ENCODE assay signal across 8 cellular contexts in genomic region chr18:74597662-74598349, GRCh38. TPM values are rescaled to one million over a fixed set of nuclear protein-coding genes. Genes with fewer than 3 reads are reported as not detected.
DNase-seq lines count a peak whose midpoint lies in the region; ATAC-seq, FAIRE-seq and TF ChIP-seq lines count a peak whose summit lies in the region.

A gene with protein sequence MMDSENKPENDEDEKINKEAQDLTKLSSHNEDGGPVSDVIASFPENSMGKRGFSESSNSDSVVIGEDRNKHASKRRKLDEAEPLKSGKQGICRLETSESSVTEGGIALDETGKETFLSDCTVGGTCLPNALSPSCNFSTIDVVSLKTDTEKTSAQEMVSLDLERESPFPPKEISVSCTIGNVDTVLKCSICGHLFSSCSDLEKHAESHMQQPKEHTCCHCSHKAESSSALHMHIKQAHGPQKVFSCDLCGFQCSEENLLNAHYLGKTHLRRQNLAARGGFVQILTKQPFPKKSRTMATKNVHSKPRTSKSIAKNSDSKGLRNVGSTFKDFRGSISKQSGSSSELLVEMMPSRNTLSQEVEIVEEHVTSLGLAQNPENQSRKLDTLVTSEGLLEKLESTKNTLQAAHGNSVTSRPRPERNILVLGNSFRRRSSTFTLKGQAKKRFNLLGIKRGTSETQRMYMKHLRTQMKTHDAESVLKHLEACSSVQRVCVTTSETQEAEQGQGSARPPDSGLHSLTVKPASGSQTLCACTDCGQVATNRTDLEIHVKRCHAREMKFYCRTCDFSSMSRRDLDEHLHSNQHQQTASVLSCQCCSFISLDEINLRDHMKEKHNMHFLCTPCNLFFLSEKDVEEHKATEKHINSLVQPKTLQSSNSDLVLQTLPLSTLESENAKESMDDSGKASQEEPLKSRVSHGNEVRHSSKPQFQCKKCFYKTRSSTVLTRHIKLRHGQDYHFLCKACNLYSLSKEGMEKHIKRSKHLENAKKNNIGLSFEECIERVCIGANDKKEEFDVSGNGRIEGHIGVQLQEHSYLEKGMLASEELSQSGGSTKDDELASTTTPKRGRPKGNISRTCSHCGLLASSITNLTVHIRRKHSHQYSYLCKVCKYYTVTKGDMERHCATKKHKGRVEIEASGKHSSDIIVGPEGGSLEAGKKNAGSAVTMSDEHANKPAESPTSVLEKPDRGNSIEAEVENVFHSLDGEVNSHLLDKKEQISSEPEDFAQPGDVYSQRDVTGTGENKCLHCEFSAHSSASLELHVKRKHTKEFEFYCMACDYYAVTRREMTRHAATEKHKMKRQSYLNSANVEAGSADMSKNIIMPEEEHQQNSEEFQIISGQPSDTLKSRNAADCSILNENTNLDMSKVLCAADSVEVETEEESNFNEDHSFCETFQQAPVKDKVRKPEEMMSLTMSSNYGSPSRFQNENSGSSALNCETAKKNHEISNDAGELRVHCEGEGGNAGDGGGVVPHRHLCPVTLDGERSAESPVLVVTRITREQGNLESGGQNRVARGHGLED (N-terminal part only) (plus strand): TSS chr18:74597870. CDS start chr18:74631020, 33,150 bp downstream.

- H3K9me3 ChIP-seq in HepG2 (ENCODE audit: low read length) = no peaks in the 10 kb centered on the region

- peaks cover 45% of the 10 kb centered on the region for H3K4me1 Mint-ChIP-seq in dendritic cell treated with granulocyte-macrophage colony-stimulating factor and Interleukin-4, amounts not matched to agents 40 ng/mL and 50 ng/mL, for 4 days (ENCODE audit: low read depth)

- peak within 1 kb of the TSS; percentile 89 for H3K9ac ChIP-seq in HepG2 (ENCODE audit: insufficient read depth, low read depth, low read length)

- H3K27ac ChIP-seq in C4-2B (peak within 1 kb of the TSS; percentile 89), HepG2 (ENCODE audit: extremely low read length, insufficient read depth, low read length) (peak within 1 kb of the TSS; percentile 85)

- H3K27me3 Mint-ChIP-seq in dendritic cell treated with granulocyte-macrophage colony-stimulating factor and Interleukin-4, amounts not matched to agents 40 ng/mL and 50 ng/mL, for 4 days = no peaks in the 10 kb centered on the region

- 0 out of 2 replicates have a peak, but pooled peaks have one; percentile 2 for TF ChIP-seq RAD21 in HepG2 (CRISPR knock-in tag; IDR thresholded peaks at IDR 0.05)

- peak within 1 kb of the TSS; percentile 99 for H3K27ac Mint-ChIP-seq in dendritic cell treated with granulocyte-macrophage colony-stimulating factor and Interleukin-4, amounts not matched to agents 40 ng/mL and 50 ng/mL, for 4 days

- intact Hi-C loops in dendritic cell treated with granulocyte-macrophage colony-stimulating factor and Interleukin-4, amounts not matched to agents 40 ng/mL and 50 ng/mL, for 4 days (cut with micrococcal nuclease) = loop anchor here (1.0 to 10.0 kb wide), 3 partner anchors 97 to 450 kb away; partner anchors contain the start of gene TIMM21
- intact Hi-C loops in HepG2 (cut with micrococcal nuclease; ENCODE audit: unreplicated experiment) = loop anchor here (5.0 kb wide), 2 partner anchors 101 to 614 kb away; partner anchors contain the start of genes CNDP2 and TSHZ1

- peak within 1 kb of the TSS; percentile 70 for H2AFZ ChIP-seq in HepG2 (ENCODE audit: low read length)

- peak within 1 kb of the TSS; percentile 92 for H3K4me2 ChIP-seq in HepG2 (ENCODE audit: low read depth, low read length)

- peaks cover 26% of the 10 kb centered on the region for H3K4me1 ChIP-seq in HepG2 (ENCODE audit: insufficient read depth, low read length)

- FAIRE-seq in HepG2 (lab: Jason Lieb, UNC) = peak; percentile 30

- peaks cover 51% of the 10 kb centered on the region for H3K36me3 Mint-ChIP-seq in dendritic cell treated with granulocyte-macrophage colony-stimulating factor and Interleukin-4, amounts not matched to agents 40 ng/mL and 50 ng/mL, for 4 days (ENCODE audit: low read depth)

- WGBS in HepG2 (ENCODE audit: low lambda C conversion rate) = 0% methylated on average over 14 of the region's 64 CpGs

- H4K20me1 ChIP-seq in HepG2 (ENCODE audit: insufficient read depth, low read length) = no peaks in the 10 kb centered on the region; the same call in 1 of the 2 replicates

- no peaks in the 10 kb centered on the region; a peak in 1 of 5 replicates for H3K27me3 ChIP-seq in HepG2 (ENCODE audit: control insufficient read depth in 1 of 2, insufficient read depth in 2 of 2, low read length in 2 of 2)

- H3K36me3 ChIP-seq in HepG2 (replicated peaks in 1 of 2; ENCODE audit: control insufficient read depth in 1 of 2, insufficient read depth in 2 of 2, low read length in 2 of 2) = no peaks in the 10 kb centered on the region; a peak in 1 of 5 replicates

- peaks cover 9% of the 10 kb centered on the region for H3K9me3 Mint-ChIP-seq in dendritic cell treated with granulocyte-macrophage colony-stimulating factor and Interleukin-4, amounts not matched to agents 40 ng/mL and 50 ng/mL, for 4 days

- TF ChIP-seq POLR2A in HepG2 (IDR thresholded peaks at IDR 0.05; ENCODE audit: insufficient read depth in 1 of 2, low read depth in 2 of 2, low read length in 2 of 2) = peak; percentile 48 to 74; a peak in 3 of 4 replicates

- peak within 1 kb of the TSS; percentile 81 to 91 (median 90) for H3K4me3 ChIP-seq in HepG2 (replicated peaks in 1 of 3; ENCODE audit: insufficient read depth in 1 of 3, low read depth in 2 of 3, low read length in 3 of 3)

- no peak for TF ChIP-seq CTCF in C4-2B (conservative IDR thresholded peaks at IDR 0.05)
- TF ChIP-seq CTCF in HepG2 (CRISPR knock-in tag; IDR thresholded peaks at IDR 0.05) = no peak

- DNase-seq in NCI-H748 (lab: John Stamatoyannopoulos, UW; ENCODE audit: unreplicated experiment) = peak; percentile 95
- DNase-seq in activated CD4-positive, alpha-beta T cell treated with anti-CD3 and anti-CD28 coated beads, Interleukin-2, amount 50 U/mL, for 1 hour = peak; percentile 80
- DNase-seq in HepG2 (ENCODE audit: low spot score) = peak; percentile 90
- DNase-seq in stimulated activated CD4-positive, alpha-beta T cell treated with anti-CD3 and anti-CD28 coated beads, Interleukin-4, amount 100 ng/mL, for 24 hours = peak; percentile 90

- peak within 1 kb of the TSS; percentile 97 for H3K4me3 Mint-ChIP-seq in dendritic cell treated with granulocyte-macrophage colony-stimulating factor and Interleukin-4, amounts not matched to agents 40 ng/mL and 50 ng/mL, for 4 days

- in situ Hi-C loops in HepG2 (cut with HindIII; ENCODE audit: extremely low pct_ligation_motif_present, low pct_unique_long_range_greater_than_20kb) = no loop called here

- ATAC-seq in GM19395 (IDR thresholded peaks at IDR 0.05; ENCODE audit: unreplicated experiment) (peak; percentile 77), HG03558 (IDR thresholded peaks at IDR 0.05; ENCODE audit: extremely low read depth, unreplicated experiment) (peak; percentile 32), HepG2 (peak; percentile 88)

- CTCF ChIA-PET in HepG2 (lab: Yijun Ruan, JAX; ENCODE audit: low intra/inter-chr PET ratio, low total read pairs) = no interaction called here

- TF ChIP-seq EP300 in HepG2 (IDR thresholded peaks at IDR 0.05; ENCODE audit: low read depth in 2 of 2, low read length in 2 of 2) = no peak
- TF ChIP-seq EP300 in HepG2 (CRISPR knock-in tag; IDR thresholded peaks at IDR 0.05; ENCODE audit: borderline replicate concordance) = no peak

- POLR2A ChIA-PET in HepG2 (lab: Yijun Ruan, JAX) = interaction anchor here (1.0 to 2.1 kb wide), 2 partner anchors 56 to 102 kb away, joined by 3 to 10 read pairs; partner anchors contain the start of gene CNDP2

- no TSS peak for BruUV-seq in HepG2 (replicated peaks; lab: Mats Ljungman, UMichigan)

- H3K79me2 ChIP-seq in HepG2 (ENCODE audit: insufficient read depth, low read length) = peaks cover 57% of the 10 kb centered on the region

TF ChIP-seq in HepG2, 621 proteins besides CTCF, POLR2A, EP300 and RAD21 (continues in another document):
- TF ChIP-seq, protein P1, sequence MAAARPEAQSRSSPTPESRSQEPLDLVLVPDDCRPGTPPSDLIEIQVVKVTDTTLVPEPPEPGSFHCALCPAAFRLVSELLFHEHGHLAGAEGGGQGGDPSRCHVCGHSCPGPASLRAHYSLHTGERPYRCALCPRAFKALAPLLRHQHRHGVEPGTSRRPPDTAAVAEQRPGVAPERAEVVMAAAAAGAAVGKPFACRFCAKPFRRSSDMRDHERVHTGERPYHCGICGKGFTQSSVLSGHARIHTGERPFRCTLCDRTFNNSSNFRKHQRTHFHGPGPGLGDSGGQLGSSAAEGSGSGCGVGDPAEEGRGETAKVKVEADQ (CRISPR knock-in tag; IDR thresholded peaks at IDR 0.05; ENCODE audit: borderline replicate concordance) = peak; percentile 49; the same call in 1 of the 2 replicates
- TF ChIP-seq PLRG1 (conservative IDR thresholded peaks at IDR 0.05) (no peak), FIP1L1 (IDR thresholded peaks at IDR 0.05; ENCODE audit: borderline replicate concordance, insufficient read depth, low read depth, low read length) (no peak), CHD2 (IDR thresholded peaks at IDR 0.05; ENCODE audit: low read depth, low read length) (no peak), HOXA7 (CRISPR knock-in tag; IDR thresholded peaks at IDR 0.05) (no peak), ZNF326 (CRISPR knock-in tag; IDR thresholded peaks at IDR 0.05; ENCODE audit: borderline replicate concordance) (no peak), MAF1 (CRISPR knock-in tag; IDR thresholded peaks at IDR 0.05; ENCODE audit: borderline replicate concordance) (no peak)

RNA-seq across cellular contexts. Expression of the gene that starts here (rescaled TPM):
- total RNA-seq in HepG2 (2016; rRNA removed; fragmentation: Illumina TruSeq; extraction: Trizol) = 8.3 and 8.7 TPM in 2 replicates
- 3.8 and 5.4 TPM in 2 replicates for total RNA-seq in HepG2 (2016; cell fraction: cytosol; rRNA removed; fragmentation: Illumina TruSeq; extraction: Trizol; ENCODE audit: low read depth)
- total RNA-seq in HepG2 (2016; cell fraction: insoluble cytoplasmic fraction; rRNA removed; fragmentation: Illumina TruSeq; extraction: Trizol) = 7.6 and 8.5 TPM in 2 replicates
- total RNA-seq in HepG2 (2016; cell fraction: membrane; rRNA removed; fragmentation: Illumina TruSeq; extraction: Trizol) = 3.2 and 3.7 TPM in 2 replicates
- total RNA-seq in HepG2 (2016; cell fraction: nucleus; rRNA removed; fragmentation: Illumina TruSeq; extraction: Trizol) = 30.6 and 34.2 TPM in 2 replicates
- 2.2 and 2.3 TPM in 2 replicates for polyA plus RNA-seq in HepG2 (2011; rRNA removed)
- polyA plus RNA-seq in HepG2 (2011; cell fraction: cytosol; rRNA removed) = 1.9 TPM in 2 replicates
- 5.6 and 6.2 TPM in 2 replicates for polyA plus RNA-seq in HepG2 (2011; cell fraction: nucleus; rRNA removed)
- 2.2 and 3.1 TPM in 2 replicates for polyA plus RNA-seq in HepG2 (2012)
- polyA plus RNA-seq in HepG2 (2016; cell fraction: cytosol; fragmentation: Illumina TruSeq; extraction: Trizol; ENCODE audit: low read depth) = 0.15 and 0.18 TPM in 2 replicates
- polyA plus RNA-seq in HepG2 (2016; cell fraction: insoluble cytoplasmic fraction; fragmentation: Illumina TruSeq; extraction: Trizol; ENCODE audit: low read depth) = 2.2 and 2.5 TPM in 2 replicates
- polyA plus RNA-seq in HepG2 (2016; cell fraction: membrane; fragmentation: Illumina TruSeq; extraction: Trizol; ENCODE audit: low read depth) = 0.23 and 0.27 TPM in 2 replicates
- 5.1 and 5.5 TPM in 2 replicates for polyA plus RNA-seq in HepG2 (2016; cell fraction: nucleus; fragmentation: Illumina TruSeq; extraction: Trizol; ENCODE audit: insufficient read depth, low read depth)
- 24.1 and 31.8 TPM in 2 replicates for polyA minus RNA-seq in HepG2 (2011; rRNA and poly(A)+ RNA removed; ENCODE audit: low replicate concordance)
- 5.8 and 8.0 TPM in 2 replicates for polyA minus RNA-seq in HepG2 (2011; cell fraction: cytosol; rRNA and poly(A)+ RNA removed)
- polyA minus RNA-seq in HepG2 (2011; cell fraction: nucleus; rRNA and poly(A)+ RNA removed) = 109 and 118 TPM in 2 replicates

Comparison
In these comparisons a context has a peak if more than half of its experiments do, and no peak if none do; other contexts are left out.
1. Peak in every context shown above with its lines: DNase-seq, ATAC-seq, H3K4me3 ChIP-seq and H3K27ac ChIP-seq.
2. ATAC-seq: peak in every context shown above with its lines; median percentile 88 in HepG2; 77 in GM19395; 32 in HG03558.